20 cellular contexts compared by ENCODE assay signal in the genomic region with DNA sequence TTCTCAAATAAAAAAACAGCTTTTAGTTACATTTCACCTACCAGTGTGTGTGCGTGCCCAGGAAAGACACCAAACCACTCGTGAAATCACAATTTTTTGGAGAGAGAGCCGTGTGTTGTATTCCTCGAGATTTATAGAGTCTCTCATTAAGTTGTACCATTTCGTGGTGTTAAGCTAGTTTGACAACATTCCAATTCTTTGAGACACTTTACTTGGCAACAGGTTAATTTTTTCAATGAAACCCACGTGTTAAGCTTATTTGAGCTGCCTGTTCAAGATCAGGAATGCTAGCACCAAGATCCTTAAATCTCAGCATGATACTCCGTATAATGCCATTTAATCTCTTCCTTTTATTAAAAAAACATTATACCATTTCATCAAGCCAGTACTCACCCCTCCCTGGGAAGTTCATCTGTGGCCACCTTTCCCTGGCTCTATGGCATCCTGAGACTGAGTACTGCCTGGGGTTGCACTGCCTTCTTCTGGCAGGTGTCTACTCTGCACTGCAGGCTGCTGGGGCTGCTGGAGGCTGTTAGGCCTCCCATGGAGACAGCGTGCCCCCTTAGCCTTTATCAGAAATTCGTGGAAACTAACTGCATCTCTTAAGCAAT.
DNase-seq lines count a peak whose midpoint lies in the region; ATAC-seq, FAIRE-seq and TF ChIP-seq lines count a peak whose summit lies in the region.
"Had no signal": no experiment of that assay in that cellular context is flagged by ENCODE, and none has a peak within 500 bp of the region (broad histone marks: within the 10 kb centered on the region; RNA-seq: fewer than 3 reads in every experiment).

No MANE protein-coding gene starts in this region.

- no peak overlapping the region for H3K27ac Mint-ChIP-seq in CD14-positive monocyte
- H3K27ac Mint-ChIP-seq: activated CD4-positive, alpha-beta memory T cell treated with anti-CD3 and anti-CD28 coated beads for 36 hours; activated naive CD8-positive, alpha-beta T cell had no signal

- intact Hi-C loops in A673 (cut with micrococcal nuclease; ENCODE audit: unreplicated experiment), result no loop called here
- intact Hi-C loops in body of pancreas (cut with DNase I), result no loop called here
- intact Hi-C loops in CD14-positive monocyte (cut with micrococcal nuclease), result no loop called here

- ATAC-seq in body of pancreas (peak; percentile 71), HG03097 (IDR thresholded peaks at IDR 0.05; ENCODE audit: low FRiP score, unreplicated experiment) (no peak), HG02840 (IDR thresholded peaks at IDR 0.05; ENCODE audit: low FRiP score, unreplicated experiment) (no peak)
- ATAC-seq: activated T-cell treated with anti-CD3 and anti-CD28 coated beads, Interleukin-2, amount 50 U/mL, for 4 hours; heart left ventricle had no signal

- H3K27ac ChIP-seq in A673 (ENCODE audit: low read depth, low read length, poor library complexity, severe bottlenecking) (no peak overlapping the region), body of pancreas (peak overlapping the region in 2 of 4 donors; percentile 9 to 16), keratinocyte (ENCODE audit: control insufficient read depth, insufficient read depth, low read length) (no peak overlapping the region)
- H3K27ac ChIP-seq: heart left ventricle had no signal

- H3K4me3 ChIP-seq in A673 (ENCODE audit: low read depth, low read length, poor library complexity, severe bottlenecking) (no peak overlapping the region), body of pancreas (no peak overlapping the region), keratinocyte (ENCODE audit: control insufficient read depth in 2 of 3, extremely low read depth in 1 of 3, insufficient read depth in 2 of 3, low read depth in 1 of 3, low read length in 3 of 3) (no peak overlapping the region)
- H3K4me3 ChIP-seq: heart left ventricle had no signal

- no peaks in the 10 kb centered on the region for H3K79me2 ChIP-seq in keratinocyte (ENCODE audit: control insufficient read depth, insufficient read depth, low read length)

- peaks cover 0 to 2% (median 0%) of the 10 kb centered on the region in 3 donors for H3K27me3 Mint-ChIP-seq in CD14-positive monocyte (ENCODE audit: low read depth in 3 of 3)
- H3K27me3 Mint-ChIP-seq: activated CD4-positive, alpha-beta memory T cell treated with anti-CD3 and anti-CD28 coated beads for 36 hours; activated naive CD8-positive, alpha-beta T cell had no signal

- H3K36me3 Mint-ChIP-seq in CD14-positive monocyte, result peaks cover 86 to 96% of the 10 kb centered on the region in 2 donors

- WGBS in body of pancreas, 2 donors, result 63 to 69% methylated on average over 9 of the region's 9 CpGs

- POLR2A ChIA-PET in A673 (lab: Charles Lee; ENCODE audit: low non-redundant PET), result no interaction called here

- H3K4me1 ChIP-seq in A673 (ENCODE audit: insufficient read depth, low read length, poor library complexity, severe bottlenecking) (peaks cover 5% of the 10 kb centered on the region), body of pancreas (peaks cover 27% of the 10 kb centered on the region), keratinocyte (ENCODE audit: control insufficient read depth, extremely low read depth, insufficient read depth, low read length) (peaks cover 13% of the 10 kb centered on the region)

- H3K36me3 ChIP-seq in A673 (ENCODE audit: insufficient read depth, low read length, poor library complexity, severe bottlenecking) (no peaks in the 10 kb centered on the region), body of pancreas (replicated peaks in 1 of 2; ENCODE audit: insufficient read depth in 1 of 2, low read depth in 2 of 2) (no peaks in the 10 kb centered on the region), keratinocyte (ENCODE audit: control insufficient read depth in 2 of 2, extremely low read depth in 1 of 2, insufficient read depth in 2 of 2, low read length in 2 of 2) (peaks cover 0 to 6% of the 10 kb centered on the region in 2 experiments)

- H3K27me3 ChIP-seq in A673 (replicated peaks; ENCODE audit: insufficient read depth, low read depth, low read length, poor library complexity) (no peaks in the 10 kb centered on the region), body of pancreas (no peaks in the 10 kb centered on the region), keratinocyte (ENCODE audit: control insufficient read depth, extremely low read depth, insufficient read depth, low read length) (no peaks in the 10 kb centered on the region)
- H3K27me3 ChIP-seq: heart left ventricle had no signal

- dilution Hi-C loops in keratinocyte (cut with MboI; ENCODE audit: extremely low pct_ligation_motif_present, low sequenced_read_pairs), result no loop called here

- peak overlapping the region; percentile 51 for H3K4me2 ChIP-seq in keratinocyte (ENCODE audit: control insufficient read depth, extremely low read depth, insufficient read depth, low read depth, low read length)

- H3K9me1 ChIP-seq in keratinocyte (ENCODE audit: control insufficient read depth, extremely low read depth, insufficient read depth, low read length), result no peaks in the 10 kb centered on the region

- H3K9me3 Mint-ChIP-seq in CD14-positive monocyte, result no peaks in the 10 kb centered on the region
- H3K9me3 Mint-ChIP-seq: activated CD4-positive, alpha-beta memory T cell treated with anti-CD3 and anti-CD28 coated beads for 36 hours; activated T-cell treated with anti-CD3 and anti-CD28 coated beads, Interleukin-2, amount 50 U/mL, for 4 hours had no signal

- TF ChIP-seq CTCF in A673 (conservative IDR thresholded peaks at IDR 0.05; ENCODE audit: low read depth, low read length), result peak; percentile 58
- TF ChIP-seq CTCF in GM12874 (IDR thresholded peaks at IDR 0.05; ENCODE audit: insufficient read depth, low read depth, low read length), result 0 out of 2 replicates have a peak, but pooled peaks have one; percentile 1
- no peak for TF ChIP-seq CTCF in body of pancreas (IDR thresholded peaks at IDR 0.05)
- TF ChIP-seq CTCF in keratinocyte (optimal IDR thresholded peaks at IDR 0.05 in 1 of 3, IDR thresholded peaks at IDR 0.05 in 1 of 3, conservative IDR thresholded peaks at IDR 0.05 in 1 of 3; ENCODE audit: extremely low read depth in 1 of 3, insufficient read depth in 2 of 3, low read length in 3 of 3), result peak; percentile 61 to 82 (median 64)
- TF ChIP-seq CTCF in CD14-positive monocyte (IDR thresholded peaks at IDR 0.05), result no peak

- H2AFZ ChIP-seq in keratinocyte (ENCODE audit: control insufficient read depth, low read length), result no peak overlapping the region

- peak; percentile 86 for FAIRE-seq in keratinocyte (lab: Jason Lieb, UNC)

- H3K9me3 ChIP-seq in A673 (ENCODE audit: low read depth, low read length, poor library complexity, severe bottlenecking) (no peaks in the 10 kb centered on the region), body of pancreas (no peaks in the 10 kb centered on the region), keratinocyte (ENCODE audit: control insufficient read depth, low read depth, low read length) (no peaks in the 10 kb centered on the region)
- H3K9me3 ChIP-seq: heart left ventricle had no signal

- H4K20me1 ChIP-seq in keratinocyte (ENCODE audit: control insufficient read depth, extremely low read depth, insufficient read depth, low read length), result no peaks in the 10 kb centered on the region

- CTCF ChIA-PET in A673 (lab: Charles Lee), result interaction anchor here (1.0 kb wide), 1 partner anchor 9 kb away, joined by 3 read pairs; no protein-coding TSS in a partner anchor

- no peak overlapping the region for H3K4me3 Mint-ChIP-seq in CD14-positive monocyte
- H3K4me3 Mint-ChIP-seq: activated CD4-positive, alpha-beta memory T cell treated with anti-CD3 and anti-CD28 coated beads for 36 hours; activated naive CD8-positive, alpha-beta T cell; activated T-cell treated with anti-CD3 and anti-CD28 coated beads, Interleukin-2, amount 50 U/mL, for 4 hours had no signal

- peaks cover 8% of the 10 kb centered on the region for H3K4me1 Mint-ChIP-seq in CD14-positive monocyte

- peak; percentile 56 for DNase-seq in A673 (ENCODE audit: low spot score)
- DNase-seq in body of pancreas, result no peak
- DNase-seq in keratinocyte (ENCODE audit: low read depth, low spot score), result no peak
- DNase-seq in CD14-positive monocyte (ENCODE audit: low spot score), result no peak
- no peak for DNase-seq in putamen (ENCODE audit: low spot score)
- DNase-seq: activated CD4-positive, alpha-beta memory T cell treated with anti-CD3 and anti-CD28 coated beads for 36 hours; activated T-cell treated with anti-CD3 and anti-CD28 coated beads, Interleukin-2, amount 50 U/mL, for 4 hours; heart left ventricle; Kasumi-1; kidney glomerular epithelial cell; NCI-H1105 treated with DMSO at 0.1 percent for 48 hours; NCI-H2171; NCI-H748 treated with DMSO at 0.1 percent for 48 hours; nucleus accumbens; stimulated activated CD4-positive, alpha-beta T cell treated with anti-CD3 and anti-CD28 coated beads, Interleukin-4, amount 100 ng/mL, for 1 hour; substantia nigra had no signal

- no peak for TF ChIP-seq POLR2A in body of pancreas (IDR thresholded peaks at IDR 0.05)

- BruUV-seq in A673 (replicated peaks; lab: Mats Ljungman, UMichigan), result no TSS peak

- H3K9ac ChIP-seq in keratinocyte (ENCODE audit: control insufficient read depth, extremely low read depth, insufficient read depth, low read length), result no peak overlapping the region

Comparison
In these comparisons a context has a peak if more than half of its experiments do, and no peak if none do; other contexts are left out.
1. CTCF ChIP-seq: peak in A673 (single experiment), GM12874 (single experiment) and keratinocyte (3 of 3); none in body of pancreas (0 of 7) and CD14-positive monocyte (single experiment).